Comparison of ENCODE assay signal across 8 cellular contexts in the genomic region with DNA sequence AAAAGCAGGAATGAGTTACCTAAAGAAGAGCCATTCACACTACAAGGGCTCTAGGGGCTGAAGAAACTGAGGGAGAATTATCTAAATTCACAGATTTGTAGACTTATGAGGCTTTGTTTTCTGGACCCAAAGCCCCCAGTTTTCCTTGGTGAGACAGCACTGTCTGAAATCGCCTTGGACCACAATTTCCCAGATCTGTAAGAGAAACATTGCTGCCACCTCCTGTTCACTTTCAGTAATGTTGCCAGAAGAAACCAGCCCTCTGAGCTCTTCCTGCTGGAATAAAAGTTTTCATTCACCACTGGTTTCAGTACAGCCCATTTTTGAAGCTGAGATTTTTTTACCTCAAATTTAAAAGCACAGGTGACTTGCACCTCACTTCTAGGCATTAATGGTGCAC.
DNase-seq lines count a peak whose midpoint lies in the region; ATAC-seq and TF ChIP-seq lines count a peak whose summit lies in the region.

No MANE protein-coding gene starts in this region.

- 14% methylated on average over 1 of the region's 1 CpG for WGBS in right lobe of liver (ENCODE audit: insufficient coverage, low coverage, low lambda C conversion rate, missing lambda C conversion rate)

- H3F3A ChIP-seq in OCI-LY1 (ENCODE audit: insufficient read depth, low read length) = no peaks in the 10 kb centered on the region

- H3K27me3 ChIP-seq in OCI-LY1 (ENCODE audit: insufficient read depth, low read length) (no peaks in the 10 kb centered on the region), right lobe of liver (no peaks in the 10 kb centered on the region), uterus (no peaks in the 10 kb centered on the region)

- ATAC-seq in right lobe of liver (peak; percentile 76 to 83 (median 82)), GM19035 (IDR thresholded peaks at IDR 0.05; ENCODE audit: unreplicated experiment) (no peak)

- no peaks in the 10 kb centered on the region for H3K79me2 ChIP-seq in OCI-LY1 (ENCODE audit: insufficient read depth, low read length)

- H3K4me2 ChIP-seq in OCI-LY1 (ENCODE audit: low read length) = no peak overlapping the region

- peak; percentile 61; the same call in 2 of the 3 replicates for TF ChIP-seq CTCF in GM12872 (IDR thresholded peaks at IDR 0.05; ENCODE audit: insufficient read depth, low read depth, low read length)
- peak; percentile 72 for TF ChIP-seq CTCF in OCI-LY1 (IDR thresholded peaks at IDR 0.05; ENCODE audit: low read length)
- TF ChIP-seq CTCF in coronary artery (IDR thresholded peaks at IDR 0.05) = peak; percentile 64
- TF ChIP-seq CTCF in right lobe of liver (IDR thresholded peaks at IDR 0.05) = peak; percentile 58 to 71 (median 62)
- peak; percentile 46 to 67 (median 63) for TF ChIP-seq CTCF in uterus (IDR thresholded peaks at IDR 0.05)

- H3K27ac ChIP-seq in OCI-LY1 (ENCODE audit: low read depth, low read length, poor library complexity, severe bottlenecking) (no peak overlapping the region), coronary artery (no peak overlapping the region), right lobe of liver (no peak overlapping the region), uterus (no peak overlapping the region)

- H3K4me1 ChIP-seq in OCI-LY1 (ENCODE audit: insufficient read depth, low read length, severe bottlenecking) (no peaks in the 10 kb centered on the region), right lobe of liver (no peaks in the 10 kb centered on the region), uterus (no peaks in the 10 kb centered on the region)

- no peaks in the 10 kb centered on the region for H3K9me3 ChIP-seq in OCI-LY1 (ENCODE audit: low read length)
- no peaks in the 10 kb centered on the region for H3K9me3 ChIP-seq in right lobe of liver
- H3K9me3 ChIP-seq in uterus = no peaks in the 10 kb centered on the region

- H2AFZ ChIP-seq in OCI-LY1 (ENCODE audit: low read length) = no peak overlapping the region

- no peak overlapping the region for H3K9ac ChIP-seq in OCI-LY1 (ENCODE audit: low read length)

- H3K36me3 ChIP-seq in OCI-LY1 (ENCODE audit: insufficient read depth, low read length) (no peaks in the 10 kb centered on the region), right lobe of liver (no peaks in the 10 kb centered on the region), uterus (no peaks in the 10 kb centered on the region)

- no peaks in the 10 kb centered on the region for H3K9me2 ChIP-seq in OCI-LY1 (ENCODE audit: low read depth, low read length)

- DNase-seq in A172 (ENCODE audit: low spot score) = peak; percentile 22
- peak; percentile 27 for DNase-seq in HS-27A (ENCODE audit: low read depth)
- no peak for DNase-seq in coronary artery (ENCODE audit: low spot score)
- DNase-seq in right lobe of liver = no peak
- peak; percentile 19 to 22 for DNase-seq in uterus

- no peaks in the 10 kb centered on the region for H4K20me1 ChIP-seq in OCI-LY1 (ENCODE audit: insufficient read depth, low read length)

- intact Hi-C loops in right lobe of liver (cut with DNase I) = no loop called here
- intact Hi-C loops in uterus (cut with DNase I; ENCODE audit: low total_unique reads) = no loop called here

- H3K4me3 ChIP-seq in OCI-LY1 (ENCODE audit: low read depth, low read length, poor library complexity, severe bottlenecking) (no peak overlapping the region), coronary artery (no peak overlapping the region), right lobe of liver (no peak overlapping the region), uterus (no peak overlapping the region)

- TF ChIP-seq POLR2A in right lobe of liver (IDR thresholded peaks at IDR 0.05) (no peak), uterus (IDR thresholded peaks at IDR 0.05) (no peak)

Comparison
In these comparisons a context has a peak if more than half of its experiments do, and no peak if none do; other contexts are left out.
1. DNase-seq: peak in A172 (single experiment), HS-27A (single experiment) and uterus (2 of 2); none in coronary artery (single experiment) and right lobe of liver (0 of 3).
2. Peak in every context shown above with its lines, with median percentiles within 50 percentile points of each other: CTCF ChIP-seq.